In the genomic region with DNA sequence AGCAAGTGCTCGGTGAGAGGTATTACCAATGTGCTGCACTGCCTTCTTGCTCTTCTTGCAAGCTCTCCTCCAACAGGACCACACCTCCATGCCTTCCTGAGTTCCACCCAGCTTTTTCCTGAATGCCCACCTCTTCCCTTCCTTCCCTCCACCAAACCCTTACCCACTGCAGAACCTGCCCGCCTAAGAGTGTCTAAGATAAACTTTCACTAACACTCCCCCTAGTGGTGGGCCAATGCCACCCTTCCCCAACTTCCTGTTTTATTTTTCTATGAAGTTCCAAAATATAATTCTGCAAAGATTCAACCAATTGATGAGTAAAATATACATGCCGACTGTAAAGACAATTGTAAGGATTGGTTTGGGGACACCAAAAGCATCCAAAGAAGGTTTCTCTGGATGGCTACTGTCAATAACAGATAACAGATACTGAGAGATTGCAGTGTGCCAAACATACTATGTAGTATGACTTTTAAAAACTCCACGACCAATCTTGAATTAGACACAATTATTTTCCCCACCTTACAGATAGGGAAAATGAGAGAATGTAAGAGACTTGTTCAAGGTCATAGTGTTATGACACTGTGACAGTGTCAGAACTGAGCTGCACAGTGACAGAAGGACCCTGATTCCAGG, we compare ENCODE assay signal across 8 cellular contexts. TPM values are rescaled to one million over a fixed set of nuclear protein-coding genes. Genes with fewer than 3 reads are reported as not detected.
DNase-seq lines count a peak whose midpoint lies in the region; ATAC-seq and TF ChIP-seq lines count a peak whose summit lies in the region.

No MANE protein-coding gene starts in this region.

- no peaks in the 10 kb centered on the region for H3K4me1 Mint-ChIP-seq in type B pancreatic cell (ENCODE audit: unreplicated experiment)

- peaks cover 9% of the 10 kb centered on the region for H3K27me3 Mint-ChIP-seq in type B pancreatic cell

- H3K9ac ChIP-seq in neural cell (ENCODE audit: low read length), result no peak overlapping the region

- no peak overlapping the region for H3K27ac Mint-ChIP-seq in type B pancreatic cell

- no peaks in the 10 kb centered on the region for H3K9me3 ChIP-seq in neural cell (ENCODE audit: low read length)

- no peak for TF ChIP-seq EP300 in neural cell (conservative IDR thresholded peaks at IDR 0.05; ENCODE audit: poor library complexity, severe bottlenecking)

- TF ChIP-seq CTCF in epithelial cell of proximal tubule (conservative IDR thresholded peaks at IDR 0.05; ENCODE audit: low read depth, low read length), result peak; percentile 97
- peak; percentile 28 for TF ChIP-seq CTCF in neural cell (IDR thresholded peaks at IDR 0.05; ENCODE audit: poor library complexity, severe bottlenecking)
- TF ChIP-seq CTCF in type B pancreatic cell (conservative IDR thresholded peaks at IDR 0.05), result peak; percentile 88

- no peak overlapping the region for H3K4me2 ChIP-seq in neural cell (ENCODE audit: low read length)

- H3K27ac ChIP-seq in neural cell (ENCODE audit: low read length), result no peak overlapping the region

- DNase-seq in GM03348 (ENCODE audit: low spot score) (peak; percentile 57), NCI-H748 (lab: John Stamatoyannopoulos, UW; ENCODE audit: unreplicated experiment) (peak; percentile 76), epithelial cell of proximal tubule (ENCODE audit: low read depth) (no peak), type B pancreatic cell (ENCODE audit: extremely low spot score, unreplicated experiment) (no peak), cerebellum (ENCODE audit: low spot score) (no peak)
- DNase-seq in activated CD8-positive, alpha-beta memory T cell treated with anti-CD3 and anti-CD28 coated beads for 1 hour (ENCODE audit: extremely low read depth in 1 of 2, low read depth in 1 of 2), result peak; percentile 21 to 26

- no peak for TF ChIP-seq RAD21 in neural cell (conservative IDR thresholded peaks at IDR 0.05)

- H3K4me3 Mint-ChIP-seq in type B pancreatic cell, result no peak overlapping the region

- peak; percentile 56 for ATAC-seq in HG02571 (IDR thresholded peaks at IDR 0.05; ENCODE audit: unreplicated experiment)

- no peaks in the 10 kb centered on the region for H3F3A ChIP-seq in neural cell (ENCODE audit: insufficient read depth, low read length, poor library complexity, severe bottlenecking)

- no peaks in the 10 kb centered on the region for H3K27me3 ChIP-seq in neural cell (ENCODE audit: insufficient read depth, low read depth, low read length)

- H3K79me2 ChIP-seq in neural cell (replicated peaks; ENCODE audit: insufficient read depth, low read length), result no peaks in the 10 kb centered on the region

- no peak overlapping the region for H3K4me3 ChIP-seq in epithelial cell of proximal tubule (ENCODE audit: low read depth, low read length)
- no peak overlapping the region for H3K4me3 ChIP-seq in neural cell (ENCODE audit: low read length)

- no peaks in the 10 kb centered on the region for H3K9me2 ChIP-seq in neural cell (ENCODE audit: insufficient read depth, low read length)

- H3K9me3 Mint-ChIP-seq in type B pancreatic cell, result no peaks in the 10 kb centered on the region

- no peak overlapping the region for H2AFZ ChIP-seq in neural cell (ENCODE audit: low read depth, low read length)

- H3K36me3 Mint-ChIP-seq in type B pancreatic cell, result no peaks in the 10 kb centered on the region

- H3K36me3 ChIP-seq in neural cell (ENCODE audit: insufficient read depth, low read length), result no peaks in the 10 kb centered on the region

- H4K20me1 ChIP-seq in neural cell (ENCODE audit: insufficient read depth), result no peaks in the 10 kb centered on the region

TF ChIP-seq in neural cell, 6 proteins besides CTCF, POLR2A, EP300 and RAD21:
- no peak for TF ChIP-seq MXI1 (conservative IDR thresholded peaks at IDR 0.05; ENCODE audit: poor library complexity, severe bottlenecking)
- no peak for TF ChIP-seq TAF1 (IDR thresholded peaks at IDR 0.05; ENCODE audit: low read depth)
- TF ChIP-seq EZH2 (IDR thresholded peaks at IDR 0.05; ENCODE audit: borderline replicate concordance, insufficient read depth, low read length, poor library complexity, severe bottlenecking), result no peak
- no peak for TF ChIP-seq SMC3 (conservative IDR thresholded peaks at IDR 0.05; ENCODE audit: poor library complexity)
- TF ChIP-seq, protein P1, sequence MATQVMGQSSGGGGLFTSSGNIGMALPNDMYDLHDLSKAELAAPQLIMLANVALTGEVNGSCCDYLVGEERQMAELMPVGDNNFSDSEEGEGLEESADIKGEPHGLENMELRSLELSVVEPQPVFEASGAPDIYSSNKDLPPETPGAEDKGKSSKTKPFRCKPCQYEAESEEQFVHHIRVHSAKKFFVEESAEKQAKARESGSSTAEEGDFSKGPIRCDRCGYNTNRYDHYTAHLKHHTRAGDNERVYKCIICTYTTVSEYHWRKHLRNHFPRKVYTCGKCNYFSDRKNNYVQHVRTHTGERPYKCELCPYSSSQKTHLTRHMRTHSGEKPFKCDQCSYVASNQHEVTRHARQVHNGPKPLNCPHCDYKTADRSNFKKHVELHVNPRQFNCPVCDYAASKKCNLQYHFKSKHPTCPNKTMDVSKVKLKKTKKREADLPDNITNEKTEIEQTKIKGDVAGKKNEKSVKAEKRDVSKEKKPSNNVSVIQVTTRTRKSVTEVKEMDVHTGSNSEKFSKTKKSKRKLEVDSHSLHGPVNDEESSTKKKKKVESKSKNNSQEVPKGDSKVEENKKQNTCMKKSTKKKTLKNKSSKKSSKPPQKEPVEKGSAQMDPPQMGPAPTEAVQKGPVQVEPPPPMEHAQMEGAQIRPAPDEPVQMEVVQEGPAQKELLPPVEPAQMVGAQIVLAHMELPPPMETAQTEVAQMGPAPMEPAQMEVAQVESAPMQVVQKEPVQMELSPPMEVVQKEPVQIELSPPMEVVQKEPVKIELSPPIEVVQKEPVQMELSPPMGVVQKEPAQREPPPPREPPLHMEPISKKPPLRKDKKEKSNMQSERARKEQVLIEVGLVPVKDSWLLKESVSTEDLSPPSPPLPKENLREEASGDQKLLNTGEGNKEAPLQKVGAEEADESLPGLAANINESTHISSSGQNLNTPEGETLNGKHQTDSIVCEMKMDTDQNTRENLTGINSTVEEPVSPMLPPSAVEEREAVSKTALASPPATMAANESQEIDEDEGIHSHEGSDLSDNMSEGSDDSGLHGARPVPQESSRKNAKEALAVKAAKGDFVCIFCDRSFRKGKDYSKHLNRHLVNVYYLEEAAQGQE (IDR thresholded peaks at IDR 0.05; ENCODE audit: borderline replicate concordance), result no peak
- no peak for TF ChIP-seq POLR2AphosphoS5 (IDR thresholded peaks at IDR 0.05)

RNA-seq across cellular contexts. Expression of gene BMAL1, which starts 38.6 kb away (rescaled TPM):
- total RNA-seq in epithelial cell of proximal tubule, result 8.5 and 10.3 TPM in 2 replicates
- polyA plus RNA-seq in neural cell, result 15.3 and 17.1 TPM in 2 replicates
- 14.1 and 16.6 TPM in 2 replicates for polyA minus RNA-seq in neural cell
- 7.3 and 9.5 TPM in 2 replicates for total RNA-seq in type B pancreatic cell (ENCODE audit: low replicate concordance)
- total RNA-seq in cerebellum, result 49.6 TPM

Comparison
In these comparisons a context has a peak if more than half of its experiments do, and no peak if none do; other contexts are left out.
1. DNase-seq: peak in GM03348 (single experiment), NCI-H748 (single experiment) and activated CD8-positive, alpha-beta memory T cell treated with anti-CD3 and anti-CD28 coated beads for 1 hour (2 of 2); none in epithelial cell of proximal tubule (single experiment), type B pancreatic cell (single experiment) and cerebellum (single experiment).
2. CTCF ChIP-seq: peak in every context shown above with its lines; median percentile 97 in epithelial cell of proximal tubule; 88 in type B pancreatic cell; 28 in neural cell.